ENCODE assay signal across 31 cellular contexts in the genomic region with DNA sequence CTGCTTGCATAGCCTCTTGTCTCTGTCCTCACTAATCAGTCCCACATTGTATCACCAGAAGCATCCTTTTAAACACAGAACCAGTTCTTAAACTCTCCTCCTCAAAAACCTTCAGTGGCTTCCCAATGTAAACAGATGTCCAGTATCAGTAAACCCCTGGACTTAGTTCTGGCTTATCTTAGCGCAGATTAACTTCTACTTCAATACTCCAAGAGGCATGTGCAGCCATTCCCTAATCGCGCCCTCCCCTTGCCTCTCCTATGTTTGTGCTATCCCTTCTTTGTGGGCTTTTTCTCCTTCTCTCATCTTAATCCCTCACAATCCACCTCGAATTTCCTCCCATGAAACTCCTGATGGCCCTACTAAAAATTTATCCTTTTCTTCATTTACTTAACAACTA.
"Had no signal": no experiment of that assay in that cellular context is flagged by ENCODE, and none has a peak within 500 bp of the region (broad histone marks: within the 10 kb centered on the region; RNA-seq: fewer than 3 reads in every experiment).

No MANE protein-coding gene starts in this region.

- H3K4me1 ChIP-seq: SJCRH30 had no signal

- H3K27ac ChIP-seq: brain microvascular endothelial cell, SJCRH30, SK-N-MC had no signal

- ATAC-seq: activated CD8-positive, alpha-beta memory T cell treated with anti-CD3 and anti-CD28 coated beads, Interleukin-2, amount 10 ng/mL, durations not matched to agents 7 days and 5 days; Panc1 had no signal

- H3K9me3 Mint-ChIP-seq: activated B cell treated with CpG ODN at 0.5 μM for 24 hours; activated CD4-positive, alpha-beta memory T cell treated with anti-CD3 and anti-CD28 coated beads, Interleukin-2, amount 10 ng/mL, durations not matched to agents 7 days and 5 days; activated naive CD4-positive, alpha-beta T cell treated with anti-CD3 and anti-CD28 coated beads, Interleukin-2, amount 10 ng/mL, durations not matched to agents 7 days and 5 days had no signal

- H3K36me3 ChIP-seq: brain microvascular endothelial cell, SJCRH30 had no signal

- H3K27ac Mint-ChIP-seq: activated B cell treated with CpG ODN at 0.5 μM for 24 hours; activated CD4-positive, alpha-beta memory T cell treated with anti-CD3 and anti-CD28 coated beads, Interleukin-2, amount 10 ng/mL, durations not matched to agents 7 days and 5 days; activated CD8-positive, alpha-beta memory T cell treated with anti-CD3 and anti-CD28 coated beads, Interleukin-2, amount 10 ng/mL, durations not matched to agents 7 days and 5 days; activated naive CD4-positive, alpha-beta T cell treated with anti-CD3 and anti-CD28 coated beads, Interleukin-2, amount 10 ng/mL, durations not matched to agents 7 days and 5 days; activated naive CD8-positive, alpha-beta T cell treated with anti-CD3 and anti-CD28 coated beads for 36 hours had no signal

- H3K9me3 ChIP-seq: SJCRH30 had no signal

- H3K27me3 Mint-ChIP-seq: activated B cell treated with CpG ODN at 0.5 μM for 24 hours; activated CD4-positive, alpha-beta memory T cell treated with anti-CD3 and anti-CD28 coated beads, Interleukin-2, amount 10 ng/mL, durations not matched to agents 7 days and 5 days had no signal

- DNase-seq: activated B cell treated with CpG ODN at 0.5 μM for 24 hours; activated CD4-positive, alpha-beta memory T cell treated with anti-CD3 and anti-CD28 coated beads, Interleukin-2, amount 10 ng/mL, durations not matched to agents 7 days and 5 days; activated CD4-positive, alpha-beta T cell treated with anti-CD3 and anti-CD28 coated beads for 48 hours; activated CD4-positive, CD25-positive, alpha-beta regulatory T cell treated with anti-CD3 and anti-CD28 coated beads, Interleukin-2, amount 50 U/mL, for 72 hours; activated CD8-positive, alpha-beta memory T cell treated with anti-CD3 and anti-CD28 coated beads for 24 hours; activated CD8-positive, alpha-beta memory T cell treated with anti-CD3 and anti-CD28 coated beads, Interleukin-2, amount 10 ng/mL, durations not matched to agents 7 days and 5 days; activated CD8-positive, alpha-beta memory T cell treated with anti-CD3 and anti-CD28 coated beads, Interleukin-2, amount 50 U/mL, for 48 hours; activated effector memory CD4-positive, alpha-beta T cell treated with Interleukin-2 at 50 U/mL for 16 hours; activated naive CD4-positive, alpha-beta T cell treated with anti-CD3 and anti-CD28 coated beads, Interleukin-2, amount 10 ng/mL, durations not matched to agents 7 days and 5 days; activated naive CD8-positive, alpha-beta T cell treated with anti-CD3 and anti-CD28 coated beads for 36 hours; activated T-cell treated with anti-CD3 and anti-CD28 coated beads, Interleukin-2, amount 50 U/mL, for 48 hours; amniotic stem cell; aorta; brain microvascular endothelial cell; central memory CD4-positive, alpha-beta T cell; Karpas-422; KBM-7; NCI-H1105; NCI-H1417 treated with DMSO at 0.1 percent for 48 hours; NCI-H187 treated with DMSO at 0.1 percent for 48 hours; NCI-H2081; NCI-H2171 treated with DMSO at 0.1 percent for 48 hours; NCI-H2227 treated with DMSO at 0.1 percent for 48 hours; NCI-H446; NCI-H510A treated with DMSO at 0.1 percent for 48 hours; NCI-H748 treated with DMSO at 0.1 percent for 48 hours; SHP77; SJCRH30; T1000 had no signal

- H3K4me3 ChIP-seq: SJCRH30, SK-N-MC had no signal

- H3K4me1 Mint-ChIP-seq: activated B cell treated with CpG ODN at 0.5 μM for 24 hours; activated CD4-positive, alpha-beta memory T cell treated with anti-CD3 and anti-CD28 coated beads, Interleukin-2, amount 10 ng/mL, durations not matched to agents 7 days and 5 days; activated CD8-positive, alpha-beta memory T cell treated with anti-CD3 and anti-CD28 coated beads, Interleukin-2, amount 10 ng/mL, durations not matched to agents 7 days and 5 days; activated naive CD4-positive, alpha-beta T cell treated with anti-CD3 and anti-CD28 coated beads, Interleukin-2, amount 10 ng/mL, durations not matched to agents 7 days and 5 days; activated naive CD8-positive, alpha-beta T cell treated with anti-CD3 and anti-CD28 coated beads for 36 hours had no signal

- H3K36me3 Mint-ChIP-seq: activated CD8-positive, alpha-beta memory T cell treated with anti-CD3 and anti-CD28 coated beads, Interleukin-2, amount 10 ng/mL, durations not matched to agents 7 days and 5 days; activated naive CD4-positive, alpha-beta T cell treated with anti-CD3 and anti-CD28 coated beads, Interleukin-2, amount 10 ng/mL, durations not matched to agents 7 days and 5 days; activated naive CD8-positive, alpha-beta T cell treated with anti-CD3 and anti-CD28 coated beads for 36 hours had no signal

- H3K4me3 Mint-ChIP-seq: activated B cell treated with CpG ODN at 0.5 μM for 24 hours; activated CD4-positive, alpha-beta memory T cell treated with anti-CD3 and anti-CD28 coated beads, Interleukin-2, amount 10 ng/mL, durations not matched to agents 7 days and 5 days; activated CD8-positive, alpha-beta memory T cell treated with anti-CD3 and anti-CD28 coated beads, Interleukin-2, amount 10 ng/mL, durations not matched to agents 7 days and 5 days; activated naive CD4-positive, alpha-beta T cell treated with anti-CD3 and anti-CD28 coated beads, Interleukin-2, amount 10 ng/mL, durations not matched to agents 7 days and 5 days; activated naive CD8-positive, alpha-beta T cell treated with anti-CD3 and anti-CD28 coated beads for 36 hours had no signal

- H3K27me3 ChIP-seq: brain microvascular endothelial cell, SJCRH30 had no signal
